8 cellular contexts compared by ENCODE assay signal in the genomic region with DNA sequence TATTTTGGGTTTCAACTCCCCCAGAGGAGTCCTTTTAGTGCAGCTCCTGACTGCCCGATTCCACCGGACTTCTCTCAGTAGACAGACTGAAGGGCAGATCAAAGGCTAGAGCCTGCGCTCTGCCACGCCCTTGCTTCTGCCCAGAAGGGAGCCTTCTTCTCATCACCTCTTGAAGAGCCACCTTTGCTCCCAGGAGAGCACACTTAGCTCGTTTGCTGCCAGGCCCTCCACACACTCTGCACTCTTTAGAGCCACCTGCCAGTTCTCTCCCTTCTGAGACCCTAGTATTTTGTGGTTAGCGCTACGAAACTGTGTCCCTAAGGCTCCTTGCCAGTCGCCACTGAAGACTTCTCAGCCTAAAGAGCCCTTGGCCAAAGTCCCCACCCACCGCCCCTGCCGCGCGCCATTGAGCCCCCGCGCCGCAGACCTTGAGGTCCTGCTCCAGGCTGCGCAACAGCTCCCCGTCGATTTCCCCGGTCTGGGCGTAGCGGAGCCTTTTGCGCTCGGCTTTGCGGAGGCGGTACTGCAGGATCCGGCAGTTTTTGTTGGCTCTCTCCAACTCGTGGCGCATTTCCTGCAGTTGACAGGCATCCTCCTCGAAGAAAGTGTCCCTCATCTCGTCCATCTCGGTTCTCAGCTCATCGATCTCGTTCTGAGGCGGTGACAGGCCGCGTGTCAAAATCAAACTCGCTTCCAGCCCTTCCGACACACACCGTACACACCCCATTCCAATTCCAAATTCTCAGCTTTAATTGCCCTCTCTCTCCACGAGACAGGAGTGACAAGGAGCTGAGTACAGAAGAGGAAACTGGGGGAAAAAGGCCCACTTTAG. TPM values are rescaled to one million over a fixed set of nuclear protein-coding genes. Genes with fewer than 3 reads are reported as not detected.
DNase-seq lines count a peak whose midpoint lies in the region; ATAC-seq, FAIRE-seq and TF ChIP-seq lines count a peak whose summit lies in the region.

No MANE protein-coding gene starts in this region.

- FAIRE-seq in H54 (lab: Jason Lieb, UNC), result no peak

- DNase-seq in H54 (ENCODE audit: insufficient read length, low spot score) (no peak), dorsolateral prefrontal cortex (peak; percentile 42 to 82 (median 74)), memory B cell (ENCODE audit: low spot score in 2 of 2) (no peak), NCI-H2196 (lab: John Stamatoyannopoulos, UW; ENCODE audit: unreplicated experiment) (no peak), GDM1 (lab: John Stamatoyannopoulos, UW) (no peak), NAMALWA (ENCODE audit: low spot score) (no peak)
- peak; percentile 15 for DNase-seq in activated CD4-positive, CD25-positive, alpha-beta regulatory T cell treated with anti-CD3 and anti-CD28 coated beads, Interleukin-2, amount 50 U/mL, for 16 hours (ENCODE audit: low read depth, low spot score)
- peak in 1 of 2 donors; percentile 60 for DNase-seq in stimulated activated effector memory CD8-positive, alpha-beta T cell treated with anti-CD3 and anti-CD28 coated beads, Interleukin-12 subunit alpha, Interleukin-12 subunit beta, amount 100 ng/mL, for 72 hours (ENCODE audit: low spot score in 2 of 2)

- peak overlapping the region in 57 of 59 donors; percentile 36 to 97 (median 91) for H3K27ac ChIP-seq in dorsolateral prefrontal cortex

- H3K27ac Mint-ChIP-seq in memory B cell, result peak overlapping the region; percentile 14
- H3K27ac Mint-ChIP-seq in stimulated activated effector memory CD8-positive, alpha-beta T cell treated with anti-CD3 and anti-CD28 coated beads, Interleukin-12 subunit alpha, Interleukin-12 subunit beta, amount 100 ng/mL, for 72 hours, result peak overlapping the region; percentile 54

- no peaks in the 10 kb centered on the region for H3K9me3 Mint-ChIP-seq in memory B cell
- H3K9me3 Mint-ChIP-seq in stimulated activated effector memory CD8-positive, alpha-beta T cell treated with anti-CD3 and anti-CD28 coated beads, Interleukin-12 subunit alpha, Interleukin-12 subunit beta, amount 100 ng/mL, for 72 hours, result no peaks in the 10 kb centered on the region

- TF ChIP-seq POLR2A in H54 (IDR thresholded peaks at IDR 0.05; ENCODE audit: low read depth, low read length), result 0 out of 2 replicates have a peak, but pooled peaks have one; percentile 25

- peaks cover 6% of the 10 kb centered on the region for H3K27me3 Mint-ChIP-seq in memory B cell

- H3K4me3 Mint-ChIP-seq in memory B cell, result peak overlapping the region; percentile 82
- peak overlapping the region; percentile 88 for H3K4me3 Mint-ChIP-seq in stimulated activated effector memory CD8-positive, alpha-beta T cell treated with anti-CD3 and anti-CD28 coated beads, Interleukin-12 subunit alpha, Interleukin-12 subunit beta, amount 100 ng/mL, for 72 hours

- H3K4me1 Mint-ChIP-seq in memory B cell, result peaks cover 20% of the 10 kb centered on the region
- H3K4me1 Mint-ChIP-seq in stimulated activated effector memory CD8-positive, alpha-beta T cell treated with anti-CD3 and anti-CD28 coated beads, Interleukin-12 subunit alpha, Interleukin-12 subunit beta, amount 100 ng/mL, for 72 hours, result peaks cover 33% of the 10 kb centered on the region

- peak overlapping the region; percentile 66 to 93 (median 85) for H3K4me3 ChIP-seq in dorsolateral prefrontal cortex

- ATAC-seq in memory B cell (ENCODE audit: low read depth), result no peak
- no peak for ATAC-seq in stimulated activated effector memory CD8-positive, alpha-beta T cell treated with anti-CD3 and anti-CD28 coated beads, Interleukin-12 subunit alpha, Interleukin-12 subunit beta, amount 100 ng/mL, for 72 hours

- H3K27me3 ChIP-seq in dorsolateral prefrontal cortex, result peaks cover 0 to 7% (median 0%) of the 10 kb centered on the region in 45 donors

- TF ChIP-seq CTCF in dorsolateral prefrontal cortex (IDR thresholded peaks at IDR 0.05 in 54 of 56, conservative IDR thresholded peaks at IDR 0.05 in 2 of 56; ENCODE audit: low read depth in 1 of 56, partially characterized antibody in 56 of 56), result peak in 7 of 56 donors; percentile 4 to 21 (median 10)

- intact Hi-C loops in dorsolateral prefrontal cortex (cut with DNase I), result loop anchor here (5.0 to 10.0 kb wide), 2 partner anchors 32 to 50 kb away; no protein-coding TSS in a partner anchor

- peaks cover 2% of the 10 kb centered on the region for H3K36me3 Mint-ChIP-seq in memory B cell
- peaks cover 53% of the 10 kb centered on the region for H3K36me3 Mint-ChIP-seq in stimulated activated effector memory CD8-positive, alpha-beta T cell treated with anti-CD3 and anti-CD28 coated beads, Interleukin-12 subunit alpha, Interleukin-12 subunit beta, amount 100 ng/mL, for 72 hours

RNA-seq across cellular contexts. Expression of a gene that starts 55.4 kb away (rescaled TPM):
- total RNA-seq in dorsolateral prefrontal cortex, result 10 to 100 TPM; 20.5 to 99.2 (median 61.8) TPM

Comparison
In these comparisons a context has a peak if more than half of its experiments do, and no peak if none do; other contexts are left out.
1. DNase-seq: peak in activated CD4-positive, CD25-positive, alpha-beta regulatory T cell treated with anti-CD3 and anti-CD28 coated beads, Interleukin-2, amount 50 U/mL, for 16 hours (single experiment) and dorsolateral prefrontal cortex (10 of 10); none in H54 (single experiment), memory B cell (0 of 2), NCI-H2196 (single experiment), GDM1 (single experiment) and NAMALWA (single experiment).